25 cellular contexts compared by ENCODE assay signal in the genomic region with DNA sequence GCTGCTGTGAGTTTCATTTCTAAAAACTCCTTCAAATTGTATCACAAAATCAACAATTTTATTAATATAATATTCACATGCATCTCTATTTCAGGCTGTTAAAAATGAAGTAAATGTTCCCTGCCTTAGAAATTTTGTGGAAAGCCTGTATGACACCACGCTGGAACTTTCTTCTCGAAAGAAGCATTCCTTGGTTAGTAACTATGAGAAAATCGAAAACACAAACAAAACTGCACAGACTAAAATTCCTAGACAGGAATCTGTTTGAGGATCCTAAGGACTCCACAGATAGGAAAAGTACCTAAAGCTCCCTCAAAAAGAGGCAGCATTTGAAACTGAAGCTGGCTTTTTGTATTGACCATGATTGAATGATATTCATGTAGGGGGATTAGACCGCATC.
DNase-seq lines count a peak whose midpoint lies in the region; ATAC-seq and TF ChIP-seq lines count a peak whose summit lies in the region.
"Had no signal": no experiment of that assay in that cellular context is flagged by ENCODE, and none has a peak within 500 bp of the region (broad histone marks: within the 10 kb centered on the region; RNA-seq: fewer than 3 reads in every experiment).

No MANE protein-coding gene starts in this region.

- ATAC-seq in gastrocnemius medialis = no peak
- no peak for ATAC-seq in effector memory CD8-positive, alpha-beta T cell (replicated peaks)
- ATAC-seq: activated T-helper 17 cell treated with anti-CD3 and anti-CD28 coated beads, Interleukin-2, amount 50 U/mL, for 72 hours; stimulated activated naive CD8-positive, alpha-beta T cell treated with anti-CD3 and anti-CD28 coated beads, Interleukin-15, Interleukin-2, amounts not matched to agents 100 U/mL and 50 U/mL, for 24 hours had no signal

- H3K79me1 ChIP-seq in neuronal stem cell (ENCODE audit: low read depth, low read length) = no peaks in the 10 kb centered on the region

- H3K4me1 Mint-ChIP-seq in effector memory CD8-positive, alpha-beta T cell (ENCODE audit: low read depth in 2 of 2) = no peaks in the 10 kb centered on the region
- H3K4me1 Mint-ChIP-seq: activated CD4-positive, alpha-beta T cell treated with anti-CD3 and anti-CD28 coated beads, Interleukin-2, amount 10 ng/mL, durations not matched to agents 24 days and 14 days; activated naive CD8-positive, alpha-beta T cell treated with anti-CD3 and anti-CD28 coated beads for 36 hours; activated T-helper 17 cell treated with anti-CD3 and anti-CD28 coated beads, Interleukin-2, amount 50 U/mL, for 72 hours; IgD-negative memory B cell had no signal

- H3K4me1 ChIP-seq in ACC112 (ENCODE audit: control insufficient read depth, insufficient read depth, low read length, unreplicated experiment) (peaks cover 25% of the 10 kb centered on the region), gastrocnemius medialis (no peaks in the 10 kb centered on the region), Peyer's patch (no peaks in the 10 kb centered on the region), neuronal stem cell (ENCODE audit: control insufficient read depth in 2 of 2, insufficient read depth in 1 of 2, low read depth in 1 of 2, low read length in 2 of 2) (no peaks in the 10 kb centered on the region)
- H3K4me1 ChIP-seq: colonic mucosa, spleen had no signal

- H3K27me3 Mint-ChIP-seq in effector memory CD8-positive, alpha-beta T cell = no peaks in the 10 kb centered on the region
- H3K27me3 Mint-ChIP-seq: activated CD4-positive, alpha-beta T cell treated with anti-CD3 and anti-CD28 coated beads, Interleukin-2, amount 10 ng/mL, durations not matched to agents 24 days and 14 days; activated naive CD8-positive, alpha-beta T cell treated with anti-CD3 and anti-CD28 coated beads for 36 hours; activated T-helper 17 cell treated with anti-CD3 and anti-CD28 coated beads, Interleukin-2, amount 50 U/mL, for 72 hours; IgD-negative memory B cell had no signal

- H3K9me3 ChIP-seq in gastrocnemius medialis (no peaks in the 10 kb centered on the region), Peyer's patch (no peaks in the 10 kb centered on the region), neuronal stem cell (replicated peaks in 1 of 2; ENCODE audit: control insufficient read depth in 2 of 2, insufficient read depth in 1 of 2, low read depth in 1 of 2, low read length in 2 of 2) (no peaks in the 10 kb centered on the region)
- H3K9me3 ChIP-seq: colonic mucosa, neutrophil, spleen, upper lobe of left lung had no signal

- TF ChIP-seq POLR2A in gastrocnemius medialis (IDR thresholded peaks at IDR 0.05) = no peak
- TF ChIP-seq POLR2A in Peyer's patch (IDR thresholded peaks at IDR 0.05) = no peak

- no peak overlapping the region for H4K8ac ChIP-seq in neuronal stem cell (ENCODE audit: low read depth, low read length)

- H2AFZ ChIP-seq in ACC112 (ENCODE audit: low read length, unreplicated experiment) = peak overlapping the region; percentile 15
- no peak overlapping the region for H2AFZ ChIP-seq in neuronal stem cell (ENCODE audit: low read length)

- no CpG with 5 or more reads among the region's 4 CpGs for WGBS in neuronal stem cell (ENCODE audit: extremely low coverage in 2 of 2, insufficient read length in 2 of 2, insufficient replicate concordance in 1 of 2), 2 donors

- H3K27me3 ChIP-seq in ACC112 (ENCODE audit: insufficient read depth, low read length) (no peaks in the 10 kb centered on the region), gastrocnemius medialis (no peaks in the 10 kb centered on the region), Peyer's patch (no peaks in the 10 kb centered on the region), neuronal stem cell (ENCODE audit: control insufficient read depth in 3 of 3, insufficient read depth in 3 of 3, low read depth in 1 of 3, low read length in 3 of 3) (no peaks in the 10 kb centered on the region)
- H3K27me3 ChIP-seq: colonic mucosa, neutrophil, spleen, upper lobe of left lung had no signal

- TF ChIP-seq CTCF in gastrocnemius medialis (IDR thresholded peaks at IDR 0.05 in 4 of 5, conservative IDR thresholded peaks at IDR 0.05 in 1 of 5) (no peak), Peyer's patch (IDR thresholded peaks at IDR 0.05) (no peak)

- H3K4me2 ChIP-seq in neuronal stem cell (ENCODE audit: insufficient read depth, low read length, poor library complexity, severe bottlenecking) = no peak overlapping the region

- CTCF ChIA-PET in HEK293T (lab: Yijun Ruan, JAX) = interaction anchor here (0.5 kb wide), 1 partner anchor 105 kb away, joined by 3 read pairs; no protein-coding TSS in a partner anchor

- peak overlapping the region; percentile 74; the same call in 1 of the 2 replicates for H3K27ac ChIP-seq in ACC112 (ENCODE audit: low read depth, low read length)
- H3K27ac ChIP-seq in gastrocnemius medialis = peak overlapping the region in 3 of 4 donors; percentile 36 to 50 (median 41)
- peak overlapping the region in 1 of 4 donors; percentile 13 for H3K27ac ChIP-seq in Peyer's patch
- H3K27ac ChIP-seq in neuronal stem cell (replicated peaks; ENCODE audit: low read length) = no peak overlapping the region
- H3K27ac ChIP-seq: C4-2B, colonic mucosa, neutrophil, spleen, upper lobe of left lung had no signal

- H3K4me3 ChIP-seq in ACC112 (ENCODE audit: low read depth, low read length) (no peak overlapping the region), gastrocnemius medialis (no peak overlapping the region), Peyer's patch (no peak overlapping the region), neuronal stem cell (ENCODE audit: low read length in 2 of 2) (no peak overlapping the region)
- H3K4me3 ChIP-seq: colonic mucosa, spleen, upper lobe of left lung had no signal

- H3K27ac Mint-ChIP-seq in effector memory CD8-positive, alpha-beta T cell = no peak overlapping the region
- H3K27ac Mint-ChIP-seq: activated CD4-positive, alpha-beta T cell treated with anti-CD3 and anti-CD28 coated beads, Interleukin-2, amount 10 ng/mL, durations not matched to agents 24 days and 14 days; activated naive CD8-positive, alpha-beta T cell treated with anti-CD3 and anti-CD28 coated beads for 36 hours; activated T-helper 17 cell treated with anti-CD3 and anti-CD28 coated beads, Interleukin-2, amount 50 U/mL, for 72 hours; IgD-negative memory B cell had no signal

- H4K91ac ChIP-seq in neuronal stem cell (ENCODE audit: low read depth, low read length, poor library complexity) = no peak overlapping the region

- no peak overlapping the region for H2BK5ac ChIP-seq in neuronal stem cell (ENCODE audit: low read length)

- no peak overlapping the region for H2BK120ac ChIP-seq in neuronal stem cell (ENCODE audit: low read depth, low read length)

- intact Hi-C loops in gastrocnemius medialis (cut with DNase I; ENCODE audit: low total_unique reads) = no loop called here

- H3K36me3 ChIP-seq in ACC112 (ENCODE audit: insufficient read depth, low read length) (no peaks in the 10 kb centered on the region), gastrocnemius medialis (peaks cover 0 to 15% of the 10 kb centered on the region in 2 donors), Peyer's patch (no peaks in the 10 kb centered on the region), neuronal stem cell (replicated peaks in 1 of 2; ENCODE audit: control insufficient read depth in 2 of 2, insufficient read depth in 2 of 2, low read length in 2 of 2) (peaks cover 0 to 2% of the 10 kb centered on the region in 2 donors)
- H3K36me3 ChIP-seq: colonic mucosa, upper lobe of left lung had no signal

- H3K4me3 Mint-ChIP-seq in effector memory CD8-positive, alpha-beta T cell = no peak overlapping the region
- H3K4me3 Mint-ChIP-seq: activated CD4-positive, alpha-beta T cell treated with anti-CD3 and anti-CD28 coated beads, Interleukin-2, amount 10 ng/mL, durations not matched to agents 24 days and 14 days; activated naive CD8-positive, alpha-beta T cell treated with anti-CD3 and anti-CD28 coated beads for 36 hours; activated T-helper 17 cell treated with anti-CD3 and anti-CD28 coated beads, Interleukin-2, amount 50 U/mL, for 72 hours; brain; IgD-negative memory B cell had no signal

- H3K18ac ChIP-seq in neuronal stem cell (ENCODE audit: low read length) = no peak overlapping the region

- in situ Hi-C loops in gastrocnemius medialis (cut with MboI; ENCODE audit: low sequenced_read_pairs in 4 of 4) = no loop called here

- no peak overlapping the region for H3K23ac ChIP-seq in neuronal stem cell (ENCODE audit: low read depth, low read length, poor library complexity)

- no peak overlapping the region for H2BK15ac ChIP-seq in neuronal stem cell (ENCODE audit: low read length)

- no peak overlapping the region for H2AK5ac ChIP-seq in neuronal stem cell (ENCODE audit: low read depth, low read length)

- H3K79me2 ChIP-seq in ACC112 (ENCODE audit: control insufficient read depth, insufficient read depth, low read length, unreplicated experiment) = no peaks in the 10 kb centered on the region

- H2BK12ac ChIP-seq in neuronal stem cell (ENCODE audit: low read length) = no peak overlapping the region

- no peak overlapping the region for H3K14ac ChIP-seq in neuronal stem cell (ENCODE audit: low read length)

- DNase-seq in M059J (ENCODE audit: low read depth) (peak; percentile 33), fibroblast of peridontal ligament (ENCODE audit: extremely low read depth) (peak; percentile 55), gastrocnemius medialis (no peak), HEK293T (ENCODE audit: extremely low spot score) (no peak), Peyer's patch (no peak), neuronal stem cell (ENCODE audit: low spot score) (no peak)
- DNase-seq in effector memory CD8-positive, alpha-beta T cell = no peak
- DNase-seq: activated CD4-positive, alpha-beta T cell treated with anti-CD3 and anti-CD28 coated beads, Interleukin-2, amount 10 ng/mL, durations not matched to agents 24 days and 14 days; activated naive CD8-positive, alpha-beta T cell treated with anti-CD3 and anti-CD28 coated beads for 36 hours; Calu3; colonic mucosa; hypothalamus; NCI-H1417; NCI-H510A; spleen; stimulated activated CD4-positive, alpha-beta T cell treated with anti-CD3 and anti-CD28 coated beads, Interleukin-4, amount 100 ng/mL, for 1 hour; stimulated activated naive CD8-positive, alpha-beta T cell treated with anti-CD3 and anti-CD28 coated beads, Interleukin-15, Interleukin-2, amounts not matched to agents 100 U/mL and 50 U/mL, for 24 hours; T-helper 2 cell; upper lobe of left lung had no signal

- no peak overlapping the region for H3K9ac ChIP-seq in neuronal stem cell (ENCODE audit: low read depth, low read length, poor library complexity)

- H3K36me3 Mint-ChIP-seq in effector memory CD8-positive, alpha-beta T cell (ENCODE audit: insufficient read depth) = peaks cover under 1% of the 10 kb centered on the region
- H3K36me3 Mint-ChIP-seq: activated naive CD8-positive, alpha-beta T cell treated with anti-CD3 and anti-CD28 coated beads for 36 hours had no signal

- no peak overlapping the region for H3K4ac ChIP-seq in neuronal stem cell (ENCODE audit: low read length)

- POLR2A ChIA-PET in HEK293T (lab: Yijun Ruan, JAX) = no interaction called here

- no peaks in the 10 kb centered on the region for H3K9me3 Mint-ChIP-seq in effector memory CD8-positive, alpha-beta T cell
- H3K9me3 Mint-ChIP-seq: activated CD4-positive, alpha-beta T cell treated with anti-CD3 and anti-CD28 coated beads, Interleukin-2, amount 10 ng/mL, durations not matched to agents 24 days and 14 days; activated T-helper 17 cell treated with anti-CD3 and anti-CD28 coated beads, Interleukin-2, amount 50 U/mL, for 72 hours; IgD-negative memory B cell had no signal

TF ChIP-seq in HEK293T, 16 proteins besides CTCF, POLR2A, EP300 and RAD21 (continues in another document):
- no peak for TF ChIP-seq SP1 (IDR thresholded peaks at IDR 0.05)
- no peak for TF ChIP-seq FOXK2 (IDR thresholded peaks at IDR 0.05)

Comparison
In these comparisons a context has a peak if more than half of its experiments do, and no peak if none do; other contexts are left out.
1. DNase-seq: peak in M059J (single experiment) and fibroblast of peridontal ligament (single experiment); none in gastrocnemius medialis (0 of 2), HEK293T (single experiment), Peyer's patch (0 of 3), effector memory CD8-positive, alpha-beta T cell (0 of 3) and neuronal stem cell (single experiment).